9 cellular contexts compared by ENCODE assay signal in the genomic region with DNA sequence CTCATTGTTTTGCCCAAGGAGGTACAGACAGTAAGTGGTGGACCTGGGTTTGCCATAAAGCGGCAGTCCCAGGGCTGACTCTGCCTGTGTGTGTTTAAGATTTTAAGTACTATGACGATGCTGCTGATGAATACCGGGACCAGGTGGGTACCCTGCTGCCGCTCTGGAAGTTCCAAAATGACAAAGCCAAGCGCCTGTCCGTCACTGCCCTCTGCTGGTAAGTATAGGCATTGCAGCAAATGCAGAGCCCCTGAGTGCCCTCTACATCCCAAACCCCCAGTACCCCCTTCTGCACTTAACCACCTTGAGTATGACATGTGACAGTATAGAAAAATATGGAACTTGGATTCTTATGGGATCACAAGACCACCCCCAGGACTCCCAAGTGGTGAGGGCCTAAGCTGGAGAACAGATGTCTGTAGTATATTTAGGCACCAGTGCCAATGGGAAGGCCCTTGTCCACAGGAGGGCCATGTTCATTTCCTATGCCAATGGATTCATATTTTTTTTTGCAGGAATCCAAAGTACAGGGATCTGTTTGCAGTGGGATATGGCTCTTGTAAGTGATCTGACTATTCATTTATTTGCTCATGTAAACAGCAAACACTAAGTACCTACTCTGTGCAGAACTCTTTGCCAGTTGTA. TPM values are rescaled to one million over a fixed set of nuclear protein-coding genes. Genes with fewer than 3 reads are reported as not detected.
DNase-seq lines count a peak whose midpoint lies in the region; ATAC-seq, FAIRE-seq and TF ChIP-seq lines count a peak whose summit lies in the region.
"Had no signal": no experiment of that assay in that cellular context is flagged by ENCODE, and none has a peak within 500 bp of the region (broad histone marks: within the 10 kb centered on the region; RNA-seq: fewer than 3 reads in every experiment).

No MANE protein-coding gene starts in this region.

- H3K36me3 ChIP-seq in gastroesophageal sphincter (no peaks in the 10 kb centered on the region), uterus (no peaks in the 10 kb centered on the region)

- no peak for FAIRE-seq in D721Med (lab: Jason Lieb, UNC)

- H3K9me3 Mint-ChIP-seq in activated T-helper 17 cell treated with anti-CD3 and anti-CD28 coated beads, Interleukin-2, amount 50 U/mL, for 72 hours: no peaks in the 10 kb centered on the region
- H3K9me3 Mint-ChIP-seq in progenitor cell of endocrine pancreas (ENCODE audit: low read depth): no peaks in the 10 kb centered on the region

- TF ChIP-seq EP300 in gastroesophageal sphincter (IDR thresholded peaks at IDR 0.05): no peak

- H3K4me1 Mint-ChIP-seq in activated T-helper 17 cell treated with anti-CD3 and anti-CD28 coated beads, Interleukin-2, amount 50 U/mL, for 72 hours: peaks cover 15% of the 10 kb centered on the region
- no peaks in the 10 kb centered on the region for H3K4me1 Mint-ChIP-seq in progenitor cell of endocrine pancreas (ENCODE audit: low read depth)

- TF ChIP-seq CTCF in D721Med (IDR thresholded peaks at IDR 0.05; ENCODE audit: insufficient read depth, missing control alignments) (peak; percentile 84), gastroesophageal sphincter (IDR thresholded peaks at IDR 0.05) (peak; percentile 88 to 98 (median 93)), progenitor cell of endocrine pancreas (IDR thresholded peaks at IDR 0.05; ENCODE audit: unreplicated experiment) (peak; percentile 98), uterus (IDR thresholded peaks at IDR 0.05) (peak; percentile 81 to 95 (median 88))

- H3K4me1 ChIP-seq in gastroesophageal sphincter (peaks cover 0 to 29% (median 16%) of the 10 kb centered on the region in 3 donors), uterus (no peaks in the 10 kb centered on the region)

- peaks cover 16% of the 10 kb centered on the region for H3K27me3 Mint-ChIP-seq in activated T-helper 17 cell treated with anti-CD3 and anti-CD28 coated beads, Interleukin-2, amount 50 U/mL, for 72 hours
- peaks cover 51% of the 10 kb centered on the region for H3K27me3 Mint-ChIP-seq in progenitor cell of endocrine pancreas

- ATAC-seq in activated T-helper 17 cell treated with anti-CD3 and anti-CD28 coated beads, Interleukin-2, amount 50 U/mL, for 72 hours (replicated peaks): peak; percentile 95
- ATAC-seq in gastroesophageal sphincter: peak; percentile 45
- ATAC-seq in GM18909 (IDR thresholded peaks at IDR 0.05; ENCODE audit: poor library complexity, unreplicated experiment): no peak

- H3K27ac ChIP-seq in gastroesophageal sphincter (no peak overlapping the region), uterus (no peak overlapping the region)

- intact Hi-C loops in uterus (cut with DNase I; ENCODE audit: low total_unique reads): loop anchor here (5.0 kb wide), 1 partner anchor 98 kb away; no protein-coding TSS in a partner anchor

- H3K9me3 ChIP-seq in gastroesophageal sphincter (no peaks in the 10 kb centered on the region), uterus (no peaks in the 10 kb centered on the region)

- DNase-seq in D721Med (ENCODE audit: insufficient read length, low spot score) (peak; percentile 44), HPDE6-E6E7 (ENCODE audit: extremely low spot score) (peak; percentile 37), RKO (ENCODE audit: low spot score) (peak; percentile 56), progenitor cell of endocrine pancreas (ENCODE audit: low spot score, unreplicated experiment) (peak; percentile 61), uterus (peak; percentile 53 to 57)

- H3K27ac Mint-ChIP-seq in activated T-helper 17 cell treated with anti-CD3 and anti-CD28 coated beads, Interleukin-2, amount 50 U/mL, for 72 hours: no peak overlapping the region
- H3K27ac Mint-ChIP-seq in progenitor cell of endocrine pancreas: no peak overlapping the region

- no peaks in the 10 kb centered on the region for H3K27me3 ChIP-seq in gastroesophageal sphincter
- H3K27me3 ChIP-seq in uterus: no peaks in the 10 kb centered on the region

- no peaks in the 10 kb centered on the region for H3K36me3 Mint-ChIP-seq in activated T-helper 17 cell treated with anti-CD3 and anti-CD28 coated beads, Interleukin-2, amount 50 U/mL, for 72 hours (ENCODE audit: low read depth)
- H3K36me3 Mint-ChIP-seq in progenitor cell of endocrine pancreas (ENCODE audit: insufficient read depth): no peaks in the 10 kb centered on the region

- H3K4me3 Mint-ChIP-seq in activated T-helper 17 cell treated with anti-CD3 and anti-CD28 coated beads, Interleukin-2, amount 50 U/mL, for 72 hours: no peak overlapping the region
- no peak overlapping the region for H3K4me3 Mint-ChIP-seq in progenitor cell of endocrine pancreas (ENCODE audit: low read depth)

- H3K4me3 ChIP-seq in gastroesophageal sphincter (no peak overlapping the region), uterus (no peak overlapping the region)

- no peak for TF ChIP-seq POLR2A in gastroesophageal sphincter (IDR thresholded peaks at IDR 0.05)
- no peak for TF ChIP-seq POLR2A in uterus (IDR thresholded peaks at IDR 0.05)

- WGBS in gastroesophageal sphincter (ENCODE audit: low coverage in 1 of 2), 2 donors: 0 to 20% methylated on average over 1 to 3 of the region's 6 CpGs

RNA-seq across cellular contexts. Expression of a gene that starts 22.0 kb away (rescaled TPM):
- total RNA-seq in activated T-helper 17 cell treated with anti-CD3 and anti-CD28 coated beads, Interleukin-2, amount 50 U/mL, for 72 hours: not detected
- total RNA-seq in gastroesophageal sphincter: 1 to 10 TPM in 1 of 4 donors, under 1 TPM in 2, not detected in 1; 0.30 to 1.1 (median 0.31) TPM
- 4.0 and 4.5 TPM in 2 replicates for total RNA-seq in progenitor cell of endocrine pancreas
- 1 to 10 TPM in 1 of 4 donors, not detected in 3; 2.2 TPM for total RNA-seq in uterus

RNA-seq across cellular contexts. Expression of a gene that starts 42.1 kb away (rescaled TPM):
- total RNA-seq in activated T-helper 17 cell treated with anti-CD3 and anti-CD28 coated beads, Interleukin-2, amount 50 U/mL, for 72 hours: not detected
- not detected for total RNA-seq in gastroesophageal sphincter
- 1.2 and 3.5 TPM in 2 replicates for total RNA-seq in progenitor cell of endocrine pancreas
- total RNA-seq in uterus: 1 to 10 TPM in 1 of 4 donors, under 1 TPM in 1, not detected in 2; 0.95 to 3.8 TPM
- total RNA-seq: T-helper 1 cell treated with Interleukin-12 subunit alpha and Interleukin-12 subunit beta and Interleukin-4 antibody, amounts not matched to agents 30 ng/mL and 1 ng/mL, for 36 hours had no signal

RNA-seq across cellular contexts. Expression of a gene that starts 42.4 kb away (rescaled TPM):
- total RNA-seq in activated T-helper 17 cell treated with anti-CD3 and anti-CD28 coated beads, Interleukin-2, amount 50 U/mL, for 72 hours: 10 to 100 TPM; 12.5 to 12.9 TPM
- total RNA-seq in gastroesophageal sphincter (10 to 100 TPM; 11.2 to 18.4 (median 13.4) TPM), progenitor cell of endocrine pancreas (17.5 and 19.2 TPM in 2 replicates), uterus (10 to 100 TPM in 2 of 4 donors, 1 to 10 TPM in 2; 2.3 to 33.0 (median 14.9) TPM)
